10 cellular contexts compared by ENCODE assay signal in the genomic region with DNA sequence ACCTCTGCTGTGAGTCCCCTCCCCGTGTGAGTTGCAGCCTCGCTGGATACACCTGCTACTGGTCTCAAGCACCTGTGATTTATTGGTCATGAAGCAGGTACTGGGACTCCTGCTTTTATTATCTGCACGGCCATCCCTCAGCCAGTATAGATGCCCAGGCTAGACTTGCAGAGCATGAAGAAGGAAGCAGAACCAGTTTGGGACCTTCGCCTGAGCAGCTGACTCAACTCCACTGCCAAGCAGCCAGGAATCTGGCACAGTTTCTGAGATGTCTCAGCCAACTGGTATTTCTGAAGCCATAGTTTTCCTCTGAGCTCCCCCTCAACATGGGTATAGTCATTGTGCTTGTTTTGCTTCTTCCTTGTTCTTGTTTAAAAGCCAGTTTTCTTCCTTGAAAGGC. TPM values are rescaled to one million over a fixed set of nuclear protein-coding genes. Genes with fewer than 3 reads are reported as not detected.
DNase-seq lines count a peak whose midpoint lies in the region; ATAC-seq and TF ChIP-seq lines count a peak whose summit lies in the region.
"Had no signal": no experiment of that assay in that cellular context is flagged by ENCODE, and none has a peak within 500 bp of the region (broad histone marks: within the 10 kb centered on the region; RNA-seq: fewer than 3 reads in every experiment).

No MANE protein-coding gene starts in this region.

- no peak overlapping the region; the same call in 1 of the 2 replicates for H3K4me2 ChIP-seq in IMR-90 (ENCODE audit: low read depth, low read length)
- no peak overlapping the region for H3K4me2 ChIP-seq in smooth muscle cell

- H3K9me3 ChIP-seq in IMR-90 (ENCODE audit: control insufficient read depth, insufficient read depth, low read length) (no peaks in the 10 kb centered on the region; the same call in 1 of the 2 replicates), lower lobe of right lung (no peaks in the 10 kb centered on the region), smooth muscle cell (replicated peaks; ENCODE audit: low read depth) (no peaks in the 10 kb centered on the region)

- in situ Hi-C loops in ACHN (cut with HindIII; ENCODE audit: low pct_ligation_motif_present, low pct_unique_long_range_greater_than_20kb, low sequenced_read_pairs) = no loop called here
- in situ Hi-C loops in IMR-90 (cut with MboI; ENCODE audit: low sequenced_read_pairs) = no loop called here

- peak overlapping the region; percentile 97 for H2BK120ac ChIP-seq in IMR-90 (ENCODE audit: low read depth, low read length)

- H2AK5ac ChIP-seq in IMR-90 (ENCODE audit: low read depth, low read length) = peak overlapping the region; percentile 36; the same call in 1 of the 2 replicates

- ATAC-seq in IMR-90 (ENCODE audit: low read depth) (peak; percentile 98), lower lobe of right lung (peak; percentile 17 to 39), HG02973 (IDR thresholded peaks at IDR 0.05; ENCODE audit: unreplicated experiment) (no peak), GM18873 (IDR thresholded peaks at IDR 0.05; ENCODE audit: low FRiP score, unreplicated experiment) (no peak)
- ATAC-seq: activated T-cell treated with anti-CD3 and anti-CD28 coated beads, Interleukin-2, amount 50 U/mL, for 72 hours had no signal

- H4K8ac ChIP-seq in IMR-90 (ENCODE audit: low read depth in 2 of 2, low read length in 2 of 2) = peak overlapping the region; percentile 24 to 91

- no peaks in the 10 kb centered on the region for H3K79me1 ChIP-seq in IMR-90 (ENCODE audit: low read depth in 1 of 2, low read length in 2 of 2)

- H4K91ac ChIP-seq in IMR-90 (ENCODE audit: insufficient read depth, low read depth, low read length) = peak overlapping the region; percentile 86; the same call in 1 of the 2 replicates

- H3K36me3 ChIP-seq in IMR-90 (ENCODE audit: control insufficient read depth, insufficient read depth, low read length) = no peaks in the 10 kb centered on the region
- no peaks in the 10 kb centered on the region for H3K36me3 ChIP-seq in lower lobe of right lung
- no peaks in the 10 kb centered on the region for H3K36me3 ChIP-seq in smooth muscle cell (ENCODE audit: low read depth)

- peak overlapping the region; percentile 94; the same call in 2 of the 3 replicates for H2BK15ac ChIP-seq in IMR-90 (ENCODE audit: low read depth, low read length)

- peak overlapping the region; percentile 84 for H3K14ac ChIP-seq in IMR-90 (replicated peaks; ENCODE audit: low read depth, low read length)

- 50% methylated on average over 1 of the region's 4 CpGs; no CpG with 5 or more reads in 1 of the 2 experiments for WGBS in IMR-90 (ENCODE audit: extremely low coverage in 2 of 2, insufficient read length in 1 of 2), 2 experiments
- 58% methylated on average over 4 of the region's 4 CpGs for WGBS in smooth muscle cell (ENCODE audit: low lambda C conversion rate)

- H3K23ac ChIP-seq in IMR-90 (ENCODE audit: low read depth, low read length) = peak overlapping the region; percentile 77; the same call in 1 of the 2 replicates

- intact Hi-C loops in IMR-90 (cut with micrococcal nuclease) (no loop called here), lower lobe of right lung (cut with DNase I) (no loop called here)

- H4K20me1 ChIP-seq in IMR-90 (ENCODE audit: insufficient read depth, low read length) = no peaks in the 10 kb centered on the region
- H4K20me1 ChIP-seq in smooth muscle cell (ENCODE audit: low read depth) = no peaks in the 10 kb centered on the region

- TF ChIP-seq CTCF in IMR-90 (conservative IDR thresholded peaks at IDR 0.05; ENCODE audit: low read depth, low read length) (no peak), lower lobe of right lung (IDR thresholded peaks at IDR 0.05) (no peak), smooth muscle cell (IDR thresholded peaks at IDR 0.05; ENCODE audit: borderline replicate concordance, insufficient read depth, poor library complexity, severe bottlenecking) (no peak)

- H3K9me1 ChIP-seq in IMR-90 (ENCODE audit: insufficient read depth, low read length) = no peaks in the 10 kb centered on the region; the same call in 1 of the 2 replicates

- TF ChIP-seq POLR2A in IMR-90 (IDR thresholded peaks at IDR 0.05; ENCODE audit: low read depth, low read length) = no peak

- DNase-seq in ACHN (peak; percentile 13), IMR-90 (peak; percentile 95), cerebellar cortex (ENCODE audit: low spot score) (peak; percentile 55), lower lobe of right lung (no peak), SKM-1 (lab: John Stamatoyannopoulos, UW; ENCODE audit: unreplicated experiment) (no peak), smooth muscle cell (lab: John Stamatoyannopoulos, UW; ENCODE audit: unreplicated experiment) (no peak)
- DNase-seq: activated T-cell treated with anti-CD3 and anti-CD28 coated beads, Interleukin-2, amount 50 U/mL, for 72 hours; CD4-positive, CD25-positive, alpha-beta regulatory T cell had no signal

- no peak overlapping the region for H4K5ac ChIP-seq in IMR-90 (ENCODE audit: low read depth, low read length)

- H3K18ac ChIP-seq in IMR-90 (ENCODE audit: low read depth, low read length) = peak overlapping the region; percentile 86; the same call in 1 of the 2 replicates

- H2BK20ac ChIP-seq in IMR-90 (ENCODE audit: low read depth, low read length) = peak overlapping the region; percentile 91

- TF ChIP-seq RAD21 in IMR-90 (IDR thresholded peaks at IDR 0.05; ENCODE audit: low read length) = no peak

- H3K4me1 ChIP-seq in IMR-90 (ENCODE audit: control insufficient read depth, insufficient read depth, low read length) = peaks cover 4% of the 10 kb centered on the region
- no peaks in the 10 kb centered on the region for H3K4me1 ChIP-seq in lower lobe of right lung
- no peaks in the 10 kb centered on the region for H3K4me1 ChIP-seq in smooth muscle cell (ENCODE audit: low read depth)

- no peaks in the 10 kb centered on the region for H3K79me2 ChIP-seq in smooth muscle cell (ENCODE audit: low read depth)

- dilution Hi-C loops in IMR-90 (cut with HindIII; ENCODE audit: low sequenced_read_pairs, unreplicated experiment) = no loop called here

- BruUV-seq in IMR-90 (replicated peaks; lab: Mats Ljungman, UMichigan) = no TSS peak

- CTCF ChIA-PET in IMR-90 (lab: Yijun Ruan, JAX) = interaction anchor here (0.9 kb wide), 1 partner anchor 293 kb away, joined by 3 read pairs; no protein-coding TSS in a partner anchor

- no peak overlapping the region for H3K4me3 ChIP-seq in IMR-90 (ENCODE audit: insufficient read depth, low read depth, low read length)
- H3K4me3 ChIP-seq in lower lobe of right lung = no peak overlapping the region
- H3K4me3 ChIP-seq in smooth muscle cell = no peak overlapping the region

- H3K27me3 ChIP-seq in IMR-90 (ENCODE audit: control insufficient read depth, insufficient read depth, low read length) (no peaks in the 10 kb centered on the region), lower lobe of right lung (ENCODE audit: low read depth) (no peaks in the 10 kb centered on the region), smooth muscle cell (ENCODE audit: low read depth) (no peaks in the 10 kb centered on the region)

- H3K4ac ChIP-seq in IMR-90 (ENCODE audit: low read depth, low read length) = peak overlapping the region; percentile 69

- H2AFZ ChIP-seq in IMR-90 (replicated peaks; ENCODE audit: low read length, poor library complexity) = peak overlapping the region; percentile 92
- H2AFZ ChIP-seq in smooth muscle cell (ENCODE audit: low read depth) = no peak overlapping the region

- H3F3A ChIP-seq in smooth muscle cell (ENCODE audit: low read depth) = no peaks in the 10 kb centered on the region

- H3K9ac ChIP-seq in IMR-90 (ENCODE audit: low read depth, low read length) (no peak overlapping the region), smooth muscle cell (ENCODE audit: low read depth) (no peak overlapping the region)

- peak overlapping the region; percentile 78 for H3K27ac ChIP-seq in IMR-90 (ENCODE audit: insufficient read depth, low read length)
- no peak overlapping the region for H3K27ac ChIP-seq in lower lobe of right lung
- no peak overlapping the region for H3K27ac ChIP-seq in smooth muscle cell (ENCODE audit: low read depth)

- H3K56ac ChIP-seq in IMR-90 (ENCODE audit: extremely low read depth, insufficient read depth, low read length) = peak overlapping the region; percentile 42

- peak overlapping the region; percentile 83 for H2AK9ac ChIP-seq in IMR-90 (replicated peaks; ENCODE audit: low read depth, low read length, poor library complexity)

- POLR2A ChIA-PET in IMR-90 (lab: Charles Lee; ENCODE audit: unreplicated experiment) = no interaction called here

- peak overlapping the region; percentile 88 for H2BK5ac ChIP-seq in IMR-90 (ENCODE audit: low read depth, low read length, poor library complexity, severe bottlenecking)

TF ChIP-seq in IMR-90, 13 proteins besides CTCF, POLR2A, EP300 and RAD21:
- peak; percentile 30; the same call in 1 of the 2 replicates for TF ChIP-seq FOS (IDR thresholded peaks at IDR 0.05; ENCODE audit: low read depth, low read length)
- no peak for TF ChIP-seq BHLHE40 (IDR thresholded peaks at IDR 0.05; ENCODE audit: low read depth, low read length)
- no peak for TF ChIP-seq CHD1 (IDR thresholded peaks at IDR 0.05; ENCODE audit: low read depth, low read length)

RNA-seq across cellular contexts. Expression of gene SLC39A12, which starts 28.0 kb away (rescaled TPM):
- total RNA-seq in IMR-90 (2012; rRNA removed) = not detected in 2 replicates
- polyA plus RNA-seq in IMR-90 (2012; rRNA removed) = not detected in 2 replicates
- polyA plus RNA-seq in IMR-90 (2012; cell fraction: cytosol; rRNA removed) = not detected in 2 replicates
- not detected in 2 replicates for polyA plus RNA-seq in IMR-90 (2012; cell fraction: nucleus; rRNA removed; ENCODE audit: low replicate concordance)
- 0.41 TPM for total RNA-seq in lower lobe of right lung
- not detected in 2 replicates for total RNA-seq in smooth muscle cell
- polyA plus RNA-seq in smooth muscle cell = not detected in 2 replicates
- total RNA-seq: activated T-cell treated with anti-CD3 and anti-CD28 coated beads, Interleukin-2, amount 50 U/mL, for 72 hours; CD4-positive, CD25-positive, alpha-beta regulatory T cell had no signal
- polyA plus RNA-seq: CD4-positive, CD25-positive, alpha-beta regulatory T cell had no signal

Comparison
In these comparisons a context has a peak if more than half of its experiments do, and no peak if none do; other contexts are left out.
1. DNase-seq: peak in ACHN (single experiment), IMR-90 (single experiment) and cerebellar cortex (single experiment); none in lower lobe of right lung (single experiment), SKM-1 (single experiment) and smooth muscle cell (single experiment).
2. ATAC-seq: peak in IMR-90 (single experiment) and lower lobe of right lung (2 of 2); none in HG02973 (single experiment) and GM18873 (single experiment).